ENCODE assay signal across 15 cellular contexts in the genomic region with DNA sequence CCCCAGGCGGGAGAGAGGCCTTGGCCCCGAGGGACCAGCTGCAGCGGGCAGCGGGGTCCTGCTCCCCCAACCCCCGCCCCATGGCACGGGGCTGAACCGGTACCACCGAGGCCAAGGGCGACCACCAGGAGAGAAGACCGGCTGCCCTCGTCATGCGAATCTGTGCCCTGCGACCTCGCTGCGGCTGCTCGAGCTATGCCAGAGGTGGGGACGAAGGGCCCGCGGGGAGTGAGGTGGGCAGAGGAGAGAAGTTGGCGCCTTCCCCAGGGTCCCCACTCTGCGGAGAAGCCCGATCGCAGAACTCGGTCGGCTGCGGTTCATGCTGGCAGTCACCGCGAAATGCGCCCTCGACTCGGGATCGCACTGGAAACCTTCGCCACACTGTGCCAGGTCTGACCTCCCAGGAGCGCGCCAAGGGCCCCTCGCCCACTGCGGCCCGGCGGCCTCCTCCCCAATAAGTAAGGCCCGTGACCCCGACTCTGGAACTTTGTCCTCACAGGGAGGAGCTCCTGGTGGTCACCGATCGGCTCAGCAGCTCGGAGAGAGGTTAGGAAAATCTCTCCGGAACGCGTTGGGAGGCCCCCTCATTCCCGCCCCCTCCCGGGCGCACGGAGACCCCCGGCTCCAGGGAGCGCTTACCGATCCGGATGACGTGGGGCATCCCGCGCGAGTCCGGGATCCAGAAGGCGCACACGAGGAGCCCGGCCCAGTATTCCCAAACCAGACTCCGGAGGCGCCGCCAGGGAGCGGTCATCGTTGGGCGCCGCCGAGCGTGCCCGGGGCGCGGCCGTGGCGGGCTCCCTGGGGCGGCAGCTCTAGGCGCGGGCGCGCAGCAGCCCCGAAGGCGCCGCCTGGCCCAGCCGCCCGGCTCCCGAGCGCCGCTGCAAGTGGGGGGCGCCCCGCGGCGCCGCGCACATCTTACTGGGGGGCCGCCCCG. TPM values are rescaled to one million over a fixed set of nuclear protein-coding genes. Genes with fewer than 3 reads are reported as not detected.
DNase-seq lines count a peak whose midpoint lies in the region; ATAC-seq and TF ChIP-seq lines count a peak whose summit lies in the region.
"Had no signal": no experiment of that assay in that cellular context is flagged by ENCODE, and none has a peak within 500 bp of the region (broad histone marks: within the 10 kb centered on the region; RNA-seq: fewer than 3 reads in every experiment).

No MANE protein-coding gene starts in this region.

- H2AFZ ChIP-seq in neuronal stem cell (ENCODE audit: low read length) = no peak overlapping the region

- peaks cover 26 to 94% (median 72%) of the 10 kb centered on the region in 3 experiments for H3K27me3 ChIP-seq in neuronal stem cell (ENCODE audit: control insufficient read depth in 3 of 3, insufficient read depth in 3 of 3, low read depth in 1 of 3, low read length in 3 of 3)

- H3K4me1 Mint-ChIP-seq in brain = peaks cover 75% of the 10 kb centered on the region

- H3K79me1 ChIP-seq in neuronal stem cell (ENCODE audit: low read depth, low read length) = no peaks in the 10 kb centered on the region

- H4K8ac ChIP-seq in neuronal stem cell (ENCODE audit: low read depth, low read length) = no peak overlapping the region

- peak overlapping the region; percentile 95 for H3K18ac ChIP-seq in neuronal stem cell (ENCODE audit: low read length)

- no peaks in the 10 kb centered on the region for H3K36me3 Mint-ChIP-seq in brain
- H3K36me3 Mint-ChIP-seq: naive thymus-derived CD4-positive, alpha-beta T cell had no signal

- H3K27me3 Mint-ChIP-seq in brain = peaks cover 60% of the 10 kb centered on the region

- ATAC-seq in HG03135 (IDR thresholded peaks at IDR 0.05; ENCODE audit: unreplicated experiment) = no peak
- ATAC-seq: naive thymus-derived CD4-positive, alpha-beta T cell had no signal

- H3K4me3 Mint-ChIP-seq in brain = peak overlapping the region; percentile 66 to 88 (median 79)
- H3K4me3 Mint-ChIP-seq: naive thymus-derived CD4-positive, alpha-beta T cell had no signal

- peak overlapping the region; percentile 97 for H3K23ac ChIP-seq in neuronal stem cell (ENCODE audit: low read depth, low read length, poor library complexity)

- H3K27ac ChIP-seq in neuronal stem cell (replicated peaks; ENCODE audit: low read length) = no peak overlapping the region
- H3K27ac ChIP-seq: 22Rv1, adrenal gland had no signal

- H3K14ac ChIP-seq in neuronal stem cell (ENCODE audit: low read length) = no peak overlapping the region

- peaks cover 0 to 64% of the 10 kb centered on the region in 2 donors for H3K4me1 ChIP-seq in neuronal stem cell (ENCODE audit: control insufficient read depth in 2 of 2, insufficient read depth in 1 of 2, low read depth in 1 of 2, low read length in 2 of 2)
- H3K4me1 ChIP-seq: adrenal gland had no signal

- peak overlapping the region; percentile 81 for H2BK120ac ChIP-seq in neuronal stem cell (ENCODE audit: low read depth, low read length)

- H2BK5ac ChIP-seq in neuronal stem cell (ENCODE audit: low read length) = no peak overlapping the region

- H3K9me3 Mint-ChIP-seq in brain = peaks cover 0 to 7% (median 0%) of the 10 kb centered on the region in 5 experiments
- H3K9me3 Mint-ChIP-seq: naive thymus-derived CD4-positive, alpha-beta T cell had no signal

- H3K4ac ChIP-seq in neuronal stem cell (ENCODE audit: low read length) = no peak overlapping the region

- peak in 1 of 2 experiments; percentile 39 for TF ChIP-seq CTCF in brain (conservative IDR thresholded peaks at IDR 0.05)

- H3K4me2 ChIP-seq in neuronal stem cell (ENCODE audit: insufficient read depth, low read length, poor library complexity, severe bottlenecking) = peak overlapping the region; percentile 91

- peak overlapping the region; percentile 63 for H3K9ac ChIP-seq in neuronal stem cell (ENCODE audit: low read depth, low read length, poor library complexity)

- peak overlapping the region; percentile 88 for H2BK15ac ChIP-seq in neuronal stem cell (ENCODE audit: low read length)

- DNase-seq in DMS 273 (lab: John Stamatoyannopoulos, UW; ENCODE audit: unreplicated experiment) (peak; percentile 78), DMS 273 treated with DMSO at 0.1 percent for 48 hours (lab: John Stamatoyannopoulos, UW) (no peak), GM03348 (ENCODE audit: low spot score) (peak; percentile 29), neuronal stem cell (ENCODE audit: low spot score) (no peak), midbrain (lab: John Stamatoyannopoulos, UW) (no peak)
- no peak for DNase-seq in stimulated activated CD4-positive, alpha-beta T cell treated with anti-CD3 and anti-CD28 coated beads, Interleukin-4, amount 100 ng/mL, for 24 hours
- DNase-seq: activated CD4-positive, CD25-positive, alpha-beta regulatory T cell; activated CD8-positive, alpha-beta memory T cell treated with anti-CD3 and anti-CD28 coated beads, Interleukin-2, amount 50 U/mL, for 48 hours; adrenal gland; dermis blood vessel endothelial cell; GOT3; naive thymus-derived CD4-positive, alpha-beta T cell had no signal

- peak overlapping the region in 1 of 2 donors; percentile 68 for H3K4me3 ChIP-seq in neuronal stem cell (ENCODE audit: low read length in 2 of 2)
- H3K4me3 ChIP-seq: adrenal gland had no signal

- H3K36me3 ChIP-seq in neuronal stem cell (replicated peaks in 1 of 2; ENCODE audit: control insufficient read depth in 2 of 2, insufficient read depth in 2 of 2, low read length in 2 of 2) = no peaks in the 10 kb centered on the region
- H3K36me3 ChIP-seq: adrenal gland had no signal

- H3K9me3 ChIP-seq in neuronal stem cell (replicated peaks in 1 of 2; ENCODE audit: control insufficient read depth in 2 of 2, insufficient read depth in 1 of 2, low read depth in 1 of 2, low read length in 2 of 2) = no peaks in the 10 kb centered on the region
- H3K9me3 ChIP-seq: adrenal gland had no signal

- no peak overlapping the region for H4K91ac ChIP-seq in neuronal stem cell (ENCODE audit: low read depth, low read length, poor library complexity)

- H2AK5ac ChIP-seq in neuronal stem cell (ENCODE audit: low read depth, low read length) = peak overlapping the region; percentile 70

- H3K27ac Mint-ChIP-seq in brain = peak overlapping the region in 2 of 5 experiments; percentile 41 to 55
- H3K27ac Mint-ChIP-seq: naive thymus-derived CD4-positive, alpha-beta T cell had no signal

- no CpG with 5 or more reads among the region's 98 CpGs for WGBS in neuronal stem cell (ENCODE audit: extremely low coverage in 2 of 2, insufficient read length in 2 of 2, insufficient replicate concordance in 1 of 2), 2 donors

- H2BK12ac ChIP-seq in neuronal stem cell (ENCODE audit: low read length) = peak overlapping the region; percentile 33

RNA-seq across cellular contexts. Expression of a gene that starts 0.7 kb away (rescaled TPM):
- 3.3 TPM for polyA plus RNA-seq in brain (ENCODE audit: insufficient read depth, low read depth, low replicate concordance)
- 1.2 TPM for polyA plus RNA-seq in neuronal stem cell (2013, experiment 1 of 2)
- polyA plus RNA-seq in neuronal stem cell (2013, experiment 2 of 2) = 1.1 TPM
- polyA plus RNA-seq: naive thymus-derived CD4-positive, alpha-beta T cell had no signal

Comparison
In these comparisons a context has a peak if more than half of its experiments do, and no peak if none do; other contexts are left out.
1. DNase-seq: peak in DMS 273 (single experiment) and GM03348 (single experiment); none in DMS 273 treated with DMSO at 0.1 percent for 48 hours (single experiment), neuronal stem cell (single experiment), stimulated activated CD4-positive, alpha-beta T cell treated with anti-CD3 and anti-CD28 coated beads, Interleukin-4, amount 100 ng/mL, for 24 hours (single experiment) and midbrain (single experiment).